Comparison of ENCODE assay signal across 24 cellular contexts in the genomic region with DNA sequence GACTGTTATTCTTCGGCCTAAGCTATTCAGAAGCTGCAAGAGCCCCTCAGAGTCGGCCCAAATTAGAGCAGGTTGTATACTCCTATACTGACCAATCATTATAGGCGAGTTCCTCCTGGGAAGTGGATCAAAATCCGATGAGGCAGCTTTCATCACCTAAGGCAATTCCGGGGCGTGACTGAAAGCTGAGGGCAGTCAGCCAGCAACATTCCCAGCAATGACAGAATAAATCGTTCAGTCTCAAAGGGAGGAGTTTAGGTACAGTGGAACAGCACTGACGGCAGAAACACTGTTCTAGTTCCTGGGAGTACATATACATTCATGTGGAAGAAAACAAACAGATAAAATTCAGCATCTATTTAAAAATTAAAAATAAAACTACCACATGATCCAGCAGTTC. TPM values are rescaled to one million over a fixed set of nuclear protein-coding genes. Genes with fewer than 3 reads are reported as not detected.
A peak's percentile ranks its signal among the peaks of the same experiment; 100 is the strongest.
DNase-seq lines count a peak whose midpoint lies in the region; ATAC-seq and TF ChIP-seq lines count a peak whose summit lies in the region.
"Had no signal": no experiment of that assay in that cellular context is flagged by ENCODE, and none has a peak within 500 bp of the region (broad histone marks: within the 10 kb centered on the region; RNA-seq: fewer than 3 reads in every experiment).

No MANE protein-coding gene starts in this region.

- peaks cover 39% of the 10 kb centered on the region for H3K27me3 Mint-ChIP-seq in activated T-cell treated with anti-CD3 and anti-CD28 coated beads, Interleukin-2, amount 50 U/mL, for 24 hours
- H3K27me3 Mint-ChIP-seq in effector memory CD8-positive, alpha-beta T cell: peaks cover 43 to 58% of the 10 kb centered on the region in 2 donors

- H3K79me2 ChIP-seq in HCT116 (ENCODE audit: insufficient read depth, low read length): no peaks in the 10 kb centered on the region

- POLR2A ChIA-PET in HCT116 (lab: Charles Lee): no interaction called here

- H3K9ac ChIP-seq in HCT116 (ENCODE audit: low read length) (no peak overlapping the region), SK-N-MC (ENCODE audit: insufficient read length) (peak overlapping the region; percentile 39)

- no peak overlapping the region for H3K27ac Mint-ChIP-seq in activated T-cell treated with anti-CD3 and anti-CD28 coated beads, Interleukin-2, amount 50 U/mL, for 24 hours
- H3K27ac Mint-ChIP-seq in effector memory CD8-positive, alpha-beta T cell: no peak overlapping the region
- H3K27ac Mint-ChIP-seq: activated CD4-positive, alpha-beta T cell treated with anti-CD3 and anti-CD28 coated beads, Interleukin-2, amount 10 ng/mL, durations not matched to agents 24 days and 14 days; activated CD8-positive, alpha-beta memory T cell treated with anti-CD3 and anti-CD28 coated beads, Interleukin-2, amount 10 ng/mL, durations not matched to agents 7 days and 5 days; activated naive CD8-positive, alpha-beta T cell; activated T-helper 17 cell treated with anti-CD3 and anti-CD28 coated beads, Interleukin-2, amount 50 U/mL, for 72 hours; stimulated activated naive CD8-positive, alpha-beta T cell treated with anti-CD3 and anti-CD28 coated beads, Interleukin-15, amount 100 ng/mL, for 72 hours; type B pancreatic cell had no signal

- intact Hi-C loops in HCT116 (cut with micrococcal nuclease): loop anchor here (5.0 kb wide), 1 partner anchor 100 kb away; no protein-coding TSS in a partner anchor
- intact Hi-C loops in left colon (cut with DNase I, micrococcal nuclease): no loop called here
- intact Hi-C loops in left ventricle myocardium inferior (cut with micrococcal nuclease): no loop called here

- H3K27me3 ChIP-seq in HCT116 (ENCODE audit: insufficient read depth, low read length): no peaks in the 10 kb centered on the region
- peaks cover 95% of the 10 kb centered on the region for H3K27me3 ChIP-seq in left ventricle myocardium inferior (ENCODE audit: low read depth)

- TF ChIP-seq RAD21 in HCT116 (IDR thresholded peaks at IDR 0.05; ENCODE audit: low read depth): no peak

- no peaks in the 10 kb centered on the region for H3K4me1 Mint-ChIP-seq in activated T-cell treated with anti-CD3 and anti-CD28 coated beads, Interleukin-2, amount 50 U/mL, for 24 hours (ENCODE audit: low read depth)
- no peaks in the 10 kb centered on the region for H3K4me1 Mint-ChIP-seq in effector memory CD8-positive, alpha-beta T cell (ENCODE audit: low read depth in 2 of 2)
- H3K4me1 Mint-ChIP-seq: activated CD4-positive, alpha-beta T cell treated with anti-CD3 and anti-CD28 coated beads, Interleukin-2, amount 10 ng/mL, durations not matched to agents 24 days and 14 days; activated CD8-positive, alpha-beta memory T cell treated with anti-CD3 and anti-CD28 coated beads, Interleukin-2, amount 10 ng/mL, durations not matched to agents 7 days and 5 days; activated T-helper 17 cell treated with anti-CD3 and anti-CD28 coated beads, Interleukin-2, amount 50 U/mL, for 72 hours; stimulated activated naive CD8-positive, alpha-beta T cell treated with anti-CD3 and anti-CD28 coated beads, Interleukin-15, amount 100 ng/mL, for 72 hours had no signal

- H3K36me3 ChIP-seq in HCT116 (ENCODE audit: control insufficient read depth in 1 of 2, insufficient read depth in 2 of 2, low read length in 2 of 2): no peaks in the 10 kb centered on the region
- no peaks in the 10 kb centered on the region for H3K36me3 ChIP-seq in SK-N-MC (ENCODE audit: insufficient read depth, low read length)
- H3K36me3 ChIP-seq in left ventricle myocardium inferior: no peaks in the 10 kb centered on the region

- BruUV-seq in HCT116 (replicated peaks; lab: Mats Ljungman, UMichigan): no TSS peak

- DNase-seq in A172 (ENCODE audit: low spot score): peak; percentile 3
- DNase-seq in HCT116 (ENCODE audit: low read depth, low spot score): peak; percentile 37
- DNase-seq in SK-N-MC (ENCODE audit: low read depth, low spot score): peak; percentile 59
- DNase-seq in left colon: peak; percentile 33 to 55
- DNase-seq in left ventricle myocardium inferior: no peak
- DNase-seq in activated T-cell treated with anti-CD3 and anti-CD28 coated beads, Interleukin-2, amount 50 U/mL, for 24 hours: no peak
- no peak for DNase-seq in effector memory CD8-positive, alpha-beta T cell
- DNase-seq: activated CD4-positive, alpha-beta T cell treated with anti-CD3 and anti-CD28 coated beads, Interleukin-2, amount 10 ng/mL, durations not matched to agents 24 days and 14 days; activated CD8-positive, alpha-beta memory T cell treated with anti-CD3 and anti-CD28 coated beads, Interleukin-2, amount 10 ng/mL, durations not matched to agents 7 days and 5 days; Kasumi-1; NCI-H1417 treated with DMSO at 0.1 percent for 48 hours; psoas muscle; SHP77; stimulated activated CD4-positive, alpha-beta T cell treated with anti-CD3 and anti-CD28 coated beads, Interleukin-2, amount 100 ng/mL, for 48 hours; stimulated activated naive CD8-positive, alpha-beta T cell treated with anti-CD3 and anti-CD28 coated beads, Interleukin-15, amount 100 ng/mL, for 72 hours; T-helper 1 cell had no signal

- H3K9me2 ChIP-seq in HCT116 (ENCODE audit: insufficient read depth): no peaks in the 10 kb centered on the region

- H3K4me3 ChIP-seq in HCT116 (replicated peaks in 1 of 2; ENCODE audit: low read depth in 1 of 2, low read length in 2 of 2) (no peak overlapping the region), SK-N-MC (peak overlapping the region; percentile 68), left ventricle myocardium inferior (no peak overlapping the region)
- H3K4me3 ChIP-seq: A549, psoas muscle, smooth muscle cell had no signal

- H2AFZ ChIP-seq in HCT116 (ENCODE audit: low read depth, low read length, poor library complexity, severe bottlenecking): peak overlapping the region; percentile 71

- no peak for TF ChIP-seq CTCF in HCT116 (IDR thresholded peaks at IDR 0.05 in 2 of 3, conservative IDR thresholded peaks at IDR 0.05 in 1 of 3; ENCODE audit: borderline replicate concordance in 1 of 3, insufficient read depth in 1 of 3, low read depth in 2 of 3, low read length in 2 of 3)
- no peak for TF ChIP-seq CTCF in left ventricle myocardium inferior (IDR thresholded peaks at IDR 0.05; ENCODE audit: borderline replicate concordance)

- H3K9me3 ChIP-seq in HCT116 (ENCODE audit: control insufficient read depth in 1 of 2, insufficient read depth in 1 of 2, low read depth in 1 of 2, low read length in 2 of 2) (no peaks in the 10 kb centered on the region), SK-N-MC (ENCODE audit: low read depth, low read length) (no peaks in the 10 kb centered on the region), left ventricle myocardium inferior (replicated peaks) (no peaks in the 10 kb centered on the region)
- H3K9me3 ChIP-seq: A549, psoas muscle had no signal

- CTCF ChIA-PET in HCT116 (lab: Charles Lee): interaction anchor here (0.7 kb wide), 1 partner anchor 52 kb away, joined by 3 read pairs; no protein-coding TSS in a partner anchor

- H3K36me3 Mint-ChIP-seq in activated T-cell treated with anti-CD3 and anti-CD28 coated beads, Interleukin-2, amount 50 U/mL, for 24 hours (ENCODE audit: low read depth): no peaks in the 10 kb centered on the region
- no peaks in the 10 kb centered on the region for H3K36me3 Mint-ChIP-seq in effector memory CD8-positive, alpha-beta T cell (ENCODE audit: insufficient read depth)
- H3K36me3 Mint-ChIP-seq: activated CD8-positive, alpha-beta memory T cell treated with anti-CD3 and anti-CD28 coated beads, Interleukin-2, amount 10 ng/mL, durations not matched to agents 7 days and 5 days; activated naive CD8-positive, alpha-beta T cell; type B pancreatic cell had no signal

- H3K27ac ChIP-seq in HCT116 (ENCODE audit: low read depth, low read length) (no peak overlapping the region), SK-N-MC (peak overlapping the region; percentile 59), left ventricle myocardium inferior (replicated peaks) (no peak overlapping the region)
- H3K27ac ChIP-seq: A549, psoas muscle had no signal

- RAD21 ChIA-PET in HCT116 (lab: Charles Lee; ENCODE audit: low non-redundant PET in 1 of 2, low total read pairs in 2 of 2, uncharacterized antibody in 2 of 2, unreplicated experiment in 2 of 2): no interaction called here

- no peak for TF ChIP-seq POLR2A in HCT116 (IDR thresholded peaks at IDR 0.05; ENCODE audit: borderline replicate concordance, extremely low read depth, insufficient read depth, insufficient read length)

- H3K4me1 ChIP-seq in HCT116 (ENCODE audit: control insufficient read depth in 1 of 2, insufficient read depth in 2 of 2, low read length in 2 of 2) (peaks cover 0 to 9% of the 10 kb centered on the region in 2 experiments; a peak in 1 of 4 replicates), left ventricle myocardium inferior (no peaks in the 10 kb centered on the region)
- H3K4me1 ChIP-seq: A549, psoas muscle had no signal

- no peaks in the 10 kb centered on the region for H4K20me1 ChIP-seq in HCT116 (ENCODE audit: insufficient read depth)

- H3K9me3 Mint-ChIP-seq in activated T-cell treated with anti-CD3 and anti-CD28 coated beads, Interleukin-2, amount 50 U/mL, for 24 hours: no peaks in the 10 kb centered on the region
- H3K9me3 Mint-ChIP-seq in effector memory CD8-positive, alpha-beta T cell: no peaks in the 10 kb centered on the region
- H3K9me3 Mint-ChIP-seq: activated CD4-positive, alpha-beta T cell treated with anti-CD3 and anti-CD28 coated beads, Interleukin-2, amount 10 ng/mL, durations not matched to agents 24 days and 14 days; activated T-helper 17 cell treated with anti-CD3 and anti-CD28 coated beads, Interleukin-2, amount 50 U/mL, for 72 hours; stimulated activated naive CD8-positive, alpha-beta T cell treated with anti-CD3 and anti-CD28 coated beads, Interleukin-15, amount 100 ng/mL, for 72 hours; type B pancreatic cell had no signal

- H3K4me3 Mint-ChIP-seq in activated T-cell treated with anti-CD3 and anti-CD28 coated beads, Interleukin-2, amount 50 U/mL, for 24 hours: no peak overlapping the region
- no peak overlapping the region for H3K4me3 Mint-ChIP-seq in effector memory CD8-positive, alpha-beta T cell
- H3K4me3 Mint-ChIP-seq: activated CD4-positive, alpha-beta T cell treated with anti-CD3 and anti-CD28 coated beads, Interleukin-2, amount 10 ng/mL, durations not matched to agents 24 days and 14 days; activated CD8-positive, alpha-beta memory T cell treated with anti-CD3 and anti-CD28 coated beads, Interleukin-2, amount 10 ng/mL, durations not matched to agents 7 days and 5 days; activated naive CD8-positive, alpha-beta T cell; activated T-helper 17 cell treated with anti-CD3 and anti-CD28 coated beads, Interleukin-2, amount 50 U/mL, for 72 hours; stimulated activated naive CD8-positive, alpha-beta T cell treated with anti-CD3 and anti-CD28 coated beads, Interleukin-15, amount 100 ng/mL, for 72 hours; type B pancreatic cell had no signal

- H3K4me2 ChIP-seq in HCT116 (ENCODE audit: low read length): peak overlapping the region; percentile 47
- H3K4me2 ChIP-seq: A549, smooth muscle cell had no signal

- peak; percentile 69 for ATAC-seq in HCT116
- ATAC-seq in left colon: peak; percentile 100
- ATAC-seq in HG03571 (IDR thresholded peaks at IDR 0.05; ENCODE audit: unreplicated experiment): no peak
- ATAC-seq in effector memory CD8-positive, alpha-beta T cell (replicated peaks): no peak
- ATAC-seq: A549; activated CD8-positive, alpha-beta memory T cell treated with anti-CD3 and anti-CD28 coated beads, Interleukin-2, amount 10 ng/mL, durations not matched to agents 7 days and 5 days; activated T-helper 17 cell treated with anti-CD3 and anti-CD28 coated beads, Interleukin-2, amount 50 U/mL, for 72 hours; psoas muscle; stimulated activated naive CD8-positive, alpha-beta T cell treated with anti-CD3 and anti-CD28 coated beads, Interleukin-15, amount 100 ng/mL, for 72 hours had no signal

RNA-seq across cellular contexts. Expression of a gene that starts 10.8 kb away (rescaled TPM):
- total RNA-seq in A172 (2014; rRNA removed; shearing (Covaris generic)): not detected in 2 replicates
- total RNA-seq in HCT116 (2021; ENCODE audit: unreplicated experiment) (1.8 TPM), left colon (under 1 TPM; 0.58 to 0.95 TPM), left ventricle myocardium inferior (1.9 TPM)
- 0.31 and 0.51 TPM in 2 replicates for polyA plus RNA-seq in HCT116 (2012)
- total RNA-seq: liver, smooth muscle cell had no signal
- polyA plus RNA-seq: A549, BJ, psoas muscle, smooth muscle cell had no signal

RNA-seq across cellular contexts. Expression of a gene that starts 11.4 kb away (rescaled TPM):
- not detected in 2 replicates for total RNA-seq in A172 (2014; rRNA removed; shearing (Covaris generic))
- total RNA-seq in HCT116 (2021; ENCODE audit: unreplicated experiment): not detected
- polyA plus RNA-seq in HCT116 (2012): not detected in 2 replicates
- total RNA-seq in left colon: 1 to 10 TPM in 1 of 2 donors, not detected in 1; 1.2 TPM
- 1.8 TPM for total RNA-seq in left ventricle myocardium inferior
- total RNA-seq: smooth muscle cell had no signal
- polyA plus RNA-seq: A549, BJ, psoas muscle, smooth muscle cell had no signal

Comparison
In these comparisons a context has a peak if more than half of its experiments do, and no peak if none do; other contexts are left out.
1. DNase-seq: peak in A172 (single experiment), HCT116 (single experiment), SK-N-MC (single experiment) and left colon (2 of 2); none in left ventricle myocardium inferior (single experiment), activated T-cell treated with anti-CD3 and anti-CD28 coated beads, Interleukin-2, amount 50 U/mL, for 24 hours (single experiment) and effector memory CD8-positive, alpha-beta T cell (0 of 3).
2. ATAC-seq: peak in HCT116 (single experiment) and left colon (single experiment); none in HG03571 (single experiment) and effector memory CD8-positive, alpha-beta T cell (single experiment).